In the genomic region with DNA sequence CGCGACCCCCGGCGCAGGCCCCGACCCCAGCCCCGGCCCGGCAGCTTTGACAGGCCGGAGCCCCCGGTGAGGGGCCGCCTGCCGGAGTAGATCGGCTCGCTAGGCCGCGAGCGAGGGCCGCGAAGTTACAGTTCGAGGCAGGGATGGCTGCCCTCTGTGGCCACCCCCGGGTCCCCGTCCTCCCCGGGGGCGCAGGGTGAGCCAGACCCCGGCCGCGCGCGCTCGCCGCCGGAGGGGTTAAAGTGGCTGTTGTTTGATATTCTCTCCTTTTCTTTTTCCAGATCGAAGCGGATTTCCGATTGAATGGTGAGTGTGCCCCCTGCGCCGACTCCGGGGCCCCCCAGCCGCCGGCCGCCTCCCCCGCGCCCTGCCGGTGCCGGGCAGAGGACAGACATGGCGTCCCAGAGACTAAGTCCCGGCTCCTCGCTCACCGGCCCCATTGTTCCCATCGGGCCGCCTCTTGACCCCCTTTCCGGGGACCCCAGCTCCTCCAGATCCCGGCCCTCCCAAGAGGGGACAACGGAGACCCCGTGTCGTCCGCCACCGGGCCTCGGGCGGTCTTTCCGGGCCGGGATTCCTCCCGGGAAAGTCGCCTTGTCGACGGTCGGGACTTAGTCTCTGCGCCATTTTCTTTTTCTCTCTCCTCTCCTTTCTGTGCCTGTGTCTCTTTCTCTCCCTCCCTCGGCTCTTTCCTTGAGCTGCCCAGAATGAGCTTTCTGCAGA, we compare ENCODE assay signal across 8 cellular contexts. TPM values are rescaled to one million over a fixed set of nuclear protein-coding genes. Genes with fewer than 3 reads are reported as not detected.
DNase-seq lines count a peak whose midpoint lies in the region; ATAC-seq, FAIRE-seq and TF ChIP-seq lines count a peak whose summit lies in the region.

No MANE protein-coding gene starts in this region.

- peak; percentile 51 for DNase-seq in NCI-H82 (lab: John Stamatoyannopoulos, UW)
- DNase-seq in NCI-H82 treated with DMSO at 0.1 percent for 48 hours (lab: John Stamatoyannopoulos, UW; ENCODE audit: unreplicated experiment) = no peak
- peak; percentile 33 for DNase-seq in NCI-H748 (lab: John Stamatoyannopoulos, UW; ENCODE audit: unreplicated experiment)
- DNase-seq in activated gamma-delta T cell treated with Interleukin-2 at 50 U/mL for 16 hours = peak; percentile 12
- DNase-seq in glomerular visceral epithelial cell (ENCODE audit: extremely low spot score) = peak; percentile 41
- peak in 4 of 6 donors; percentile 43 to 80 (median 65) for DNase-seq in pancreas
- no peak for DNase-seq in NCI-H2081 (lab: John Stamatoyannopoulos, UW)

- H3K27ac ChIP-seq in pancreas = peak overlapping the region; percentile 74 to 94 (median 92)

- WGBS in pancreas, 2 donors = 0 to 1% methylated on average over 59 to 68 of the region's 68 CpGs

- no peak for FAIRE-seq in pancreas (lab: Jason Lieb, UNC)

- no peaks in the 10 kb centered on the region for H3K27me3 ChIP-seq in pancreas

- peak overlapping the region; percentile 62 to 100 (median 91) for H3K4me3 ChIP-seq in pancreas

- peaks cover 21 to 44% (median 30%) of the 10 kb centered on the region in 3 donors for H3K4me1 ChIP-seq in pancreas

- H3K9me3 ChIP-seq in pancreas = no peaks in the 10 kb centered on the region

- ATAC-seq in HG02885 (IDR thresholded peaks at IDR 0.05; ENCODE audit: poor library complexity, unreplicated experiment) (peak; percentile 30), pancreas (peak; percentile 32 to 58 (median 38))

- H3K36me3 ChIP-seq in pancreas = no peaks in the 10 kb centered on the region

- no peak for TF ChIP-seq CTCF in pancreas (IDR thresholded peaks at IDR 0.05)

- intact Hi-C loops in pancreas (cut with DNase I) = no loop called here

RNA-seq across cellular contexts. Expression of a gene that starts 0.7 kb away (rescaled TPM):
- 10 to 100 TPM in 5 of 6 donors, 1 to 10 TPM in 1; 9.6 to 25.6 (median 17.0) TPM for total RNA-seq in pancreas
- polyA plus RNA-seq in pancreas = 10 to 100 TPM in 1 of 2 donors, 1 to 10 TPM in 1; 10.0 to 16.2 TPM

Comparison
In these comparisons a context has a peak if more than half of its experiments do, and no peak if none do; other contexts are left out.
1. DNase-seq: peak in NCI-H82 (single experiment), NCI-H748 (single experiment), activated gamma-delta T cell treated with Interleukin-2 at 50 U/mL for 16 hours (single experiment), glomerular visceral epithelial cell (single experiment) and pancreas (4 of 6); none in NCI-H82 treated with DMSO at 0.1 percent for 48 hours (single experiment) and NCI-H2081 (0 of 2).